ENCODE assay signal across 1 cellular context in genomic region chrX:980572-981235, GRCh38.
TF ChIP-seq lines count a peak whose summit lies in the region.

No MANE protein-coding gene starts in this region.

TF ChIP-seq in GM23338, 12 proteins besides CTCF, POLR2A, EP300 and RAD21 (continued from another document):
- TF ChIP-seq ZNF462 (CRISPR knock-in tag; IDR thresholded peaks at IDR 0.05), result no peak
- no peak for TF ChIP-seq ZNF114 (CRISPR knock-in tag; IDR thresholded peaks at IDR 0.05)
